ENCODE assay signal across 19 cellular contexts in the genomic region with DNA sequence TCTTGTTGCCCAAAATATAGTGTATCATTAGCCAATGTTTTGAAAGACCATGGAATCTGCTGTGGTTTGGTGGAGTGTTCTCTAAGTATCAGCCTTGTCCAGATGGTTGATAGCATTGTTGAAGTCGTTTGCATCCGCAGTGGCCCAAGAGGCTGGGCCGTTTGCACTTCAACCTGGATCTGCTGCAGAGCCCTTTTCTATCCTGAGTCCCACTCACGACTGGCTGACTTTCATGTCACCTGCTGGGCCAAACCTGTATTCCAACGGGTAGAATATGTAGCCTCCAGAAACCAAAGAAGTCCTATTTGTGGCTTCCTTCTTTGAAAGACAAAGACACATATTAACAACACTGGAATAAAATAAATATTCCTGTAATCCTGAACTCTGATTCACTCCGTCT.
DNase-seq lines count a peak whose midpoint lies in the region; ATAC-seq and TF ChIP-seq lines count a peak whose summit lies in the region.
"Had no signal": no experiment of that assay in that cellular context is flagged by ENCODE, and none has a peak within 500 bp of the region (broad histone marks: within the 10 kb centered on the region; RNA-seq: fewer than 3 reads in every experiment).

No MANE protein-coding gene starts in this region.

- H2AK5ac ChIP-seq in mesendoderm (ENCODE audit: low read length), result no peak overlapping the region

- H3K9ac ChIP-seq in HUES48 (ENCODE audit: low read depth, low read length) (no peak overlapping the region), endodermal cell (ENCODE audit: extremely low read depth, low read length, poor library complexity, severe bottlenecking) (no peak overlapping the region), mesendoderm (ENCODE audit: low read length) (no peak overlapping the region)
- H3K9ac ChIP-seq: BLaER1, GM23248 had no signal

- H3K79me1 ChIP-seq in mesendoderm (ENCODE audit: low read length), result no peaks in the 10 kb centered on the region

- no peak overlapping the region for H2BK120ac ChIP-seq in mesendoderm (ENCODE audit: low read depth, low read length)

- no peak overlapping the region for H3K56ac ChIP-seq in mesendoderm (ENCODE audit: low read length)

- peaks cover 3% of the 10 kb centered on the region for H3K36me3 Mint-ChIP-seq in endodermal cell (ENCODE audit: low read depth)

- no peak overlapping the region for H3K23ac ChIP-seq in mesendoderm (ENCODE audit: low read length)

- no peak overlapping the region for H3K18ac ChIP-seq in mesendoderm (ENCODE audit: low read length)

- POLR2A ChIA-PET in GM10248 (lab: Yijun Ruan, JAX), result no interaction called here

- peaks cover 68% of the 10 kb centered on the region for H3K9me3 Mint-ChIP-seq in endodermal cell

- no peak overlapping the region for H3K27ac Mint-ChIP-seq in endodermal cell
- H3K27ac Mint-ChIP-seq: B cell; CD4-positive, CD25-positive, alpha-beta regulatory T cell; CD8-positive, alpha-beta T cell had no signal

- no peaks in the 10 kb centered on the region for H3K4me1 ChIP-seq in HUES48 (ENCODE audit: control insufficient read depth, insufficient read depth, low read length)
- no peaks in the 10 kb centered on the region for H3K4me1 ChIP-seq in endodermal cell (ENCODE audit: control insufficient read depth, insufficient read depth, low read length)
- no peaks in the 10 kb centered on the region for H3K4me1 ChIP-seq in mesendoderm (ENCODE audit: control insufficient read depth, low read depth, low read length)
- H3K4me1 ChIP-seq in foreskin keratinocyte, result no peaks in the 10 kb centered on the region
- H3K4me1 ChIP-seq: Caco-2 had no signal

- H3K27ac ChIP-seq in HUES48 (ENCODE audit: low read depth, low read length), result no peak overlapping the region
- H3K27ac ChIP-seq in endodermal cell (ENCODE audit: low read depth, low read length), result no peak overlapping the region
- no peak overlapping the region for H3K27ac ChIP-seq in mesendoderm (ENCODE audit: low read depth, low read length)
- H3K27ac ChIP-seq in foreskin keratinocyte, result no peak overlapping the region
- H3K27ac ChIP-seq: BLaER1, C4-2B, GM23248 had no signal

- no peak overlapping the region for H2BK15ac ChIP-seq in mesendoderm (replicated peaks; ENCODE audit: low read depth)

- H3K4me1 Mint-ChIP-seq in endodermal cell, result no peaks in the 10 kb centered on the region
- H3K4me1 Mint-ChIP-seq: CD4-positive, CD25-positive, alpha-beta regulatory T cell had no signal

- no peak overlapping the region for H4K8ac ChIP-seq in mesendoderm (ENCODE audit: low read depth, low read length)

- H3K4me3 ChIP-seq in HUES48 (ENCODE audit: low read depth, low read length), result 0 out of 2 replicates have a peak overlapping the region, but pooled peaks have one; percentile 3
- peak overlapping the region; percentile 16 for H3K4me3 ChIP-seq in endodermal cell (ENCODE audit: low read length)
- peak overlapping the region; percentile 9 for H3K4me3 ChIP-seq in mesendoderm (ENCODE audit: low read length)
- H3K4me3 ChIP-seq: BLaER1, GM23248 had no signal

- no peaks in the 10 kb centered on the region for H3K79me2 ChIP-seq in mesendoderm (ENCODE audit: control insufficient read depth, insufficient read depth, low read length)

- H4K5ac ChIP-seq in mesendoderm (ENCODE audit: low read length), result no peak overlapping the region

- ATAC-seq in foreskin keratinocyte (no peak), GM19452 (IDR thresholded peaks at IDR 0.05; ENCODE audit: unreplicated experiment) (no peak)
- ATAC-seq: CD8-positive, alpha-beta T cell had no signal

- 52 to 62% methylated on average over 5 to 6 of the region's 6 CpGs for WGBS in endodermal cell (ENCODE audit: insufficient coverage in 1 of 2, insufficient read length in 1 of 2), 2 experiments
- no CpG with 5 or more reads among the region's 6 CpGs for WGBS in mesendoderm (ENCODE audit: extremely low coverage, insufficient coverage, low lambda C conversion rate)

- H3K4me2 ChIP-seq in mesendoderm (ENCODE audit: low read length), result no peak overlapping the region
- H3K4me2 ChIP-seq: BLaER1 had no signal

- no peak overlapping the region for H2BK5ac ChIP-seq in mesendoderm (ENCODE audit: low read length)

- no peaks in the 10 kb centered on the region for H3K27me3 ChIP-seq in HUES48 (ENCODE audit: control insufficient read depth, insufficient read depth, low read length)
- H3K27me3 ChIP-seq in endodermal cell (ENCODE audit: control insufficient read depth, insufficient read depth, low read length, poor library complexity, severe bottlenecking), result no peaks in the 10 kb centered on the region
- H3K27me3 ChIP-seq in mesendoderm (ENCODE audit: insufficient read depth, low read length, poor library complexity), result no peaks in the 10 kb centered on the region
- H3K27me3 ChIP-seq in foreskin keratinocyte, result no peaks in the 10 kb centered on the region
- H3K27me3 ChIP-seq: BLaER1 had no signal

- no peak overlapping the region for H3K4me3 Mint-ChIP-seq in endodermal cell
- H3K4me3 Mint-ChIP-seq: B cell; CD4-positive, CD25-positive, alpha-beta regulatory T cell; CD8-positive, alpha-beta T cell had no signal

- no peaks in the 10 kb centered on the region for H3K27me3 Mint-ChIP-seq in endodermal cell (ENCODE audit: insufficient read depth)

- no peak for TF ChIP-seq CTCF in GM10248 (IDR thresholded peaks at IDR 0.05; ENCODE audit: control extremely low read depth, extremely low read depth, low read depth, missing control alignments)
- no peak for TF ChIP-seq CTCF in endodermal cell (conservative IDR thresholded peaks at IDR 0.05)
- no peak for TF ChIP-seq CTCF in foreskin keratinocyte (conservative IDR thresholded peaks at IDR 0.05)

- peak; percentile 2 for DNase-seq in GM10248 (ENCODE audit: extremely low spot score)
- no peak for DNase-seq in endodermal cell
- no peak for DNase-seq in mesendoderm
- no peak for DNase-seq in LoVo (ENCODE audit: low spot score)
- DNase-seq in foreskin keratinocyte, result no peak
- DNase-seq in kidney tubule cell (ENCODE audit: low spot score), result no peak
- DNase-seq: Caco-2; CD4-positive, CD25-positive, alpha-beta regulatory T cell; CD8-positive, alpha-beta T cell; DMS153; DND-41; GM23248; H7; HCEC 1CT had no signal

- H3K36me3 ChIP-seq in HUES48 (ENCODE audit: control insufficient read depth, insufficient read depth, low read length) (no peaks in the 10 kb centered on the region), endodermal cell (ENCODE audit: control insufficient read depth, insufficient read depth, low read length) (no peaks in the 10 kb centered on the region), mesendoderm (ENCODE audit: control insufficient read depth, insufficient read depth, low read length) (no peaks in the 10 kb centered on the region)
- H3K36me3 ChIP-seq: BLaER1 had no signal

- H3K4ac ChIP-seq in mesendoderm (ENCODE audit: low read depth, low read length), result no peak overlapping the region

- H3K9me3 ChIP-seq in HUES48 (ENCODE audit: control insufficient read depth, insufficient read depth, low read length) (peaks cover 72% of the 10 kb centered on the region), endodermal cell (ENCODE audit: control insufficient read depth, low read length) (peaks cover 69% of the 10 kb centered on the region)
- H3K9me3 ChIP-seq: Caco-2 had no signal

- CTCF ChIA-PET in GM10248 (lab: Yijun Ruan, JAX), result no interaction called here
